In genomic region chr7:15403315-15403714, GRCh38 we compare ENCODE assay signal across 1 cellular context.
TF ChIP-seq lines count a peak whose summit lies in the region.

No MANE protein-coding gene starts in this region.

TF ChIP-seq in GM23338, 12 proteins besides CTCF, POLR2A, EP300 and RAD21 (continued from another document):
- no peak for TF ChIP-seq ZNF462 (CRISPR knock-in tag; IDR thresholded peaks at IDR 0.05)
- no peak for TF ChIP-seq REST (IDR thresholded peaks at IDR 0.05; ENCODE audit: unreplicated experiment)
- TF ChIP-seq STAT1 (IDR thresholded peaks at IDR 0.05; ENCODE audit: unreplicated experiment), result no peak
- TF ChIP-seq POLR2AphosphoS5 (IDR thresholded peaks at IDR 0.05; ENCODE audit: low read depth), result no peak
- no peak for TF ChIP-seq ETS1 (IDR thresholded peaks at IDR 0.05)
- TF ChIP-seq NANOG (IDR thresholded peaks at IDR 0.05; ENCODE audit: borderline replicate concordance), result no peak
- no peak for TF ChIP-seq CREB1 (CRISPR knock-in tag; IDR thresholded peaks at IDR 0.05; ENCODE audit: low read depth)
